ENCODE assay signal across 12 cellular contexts in the genomic region with DNA sequence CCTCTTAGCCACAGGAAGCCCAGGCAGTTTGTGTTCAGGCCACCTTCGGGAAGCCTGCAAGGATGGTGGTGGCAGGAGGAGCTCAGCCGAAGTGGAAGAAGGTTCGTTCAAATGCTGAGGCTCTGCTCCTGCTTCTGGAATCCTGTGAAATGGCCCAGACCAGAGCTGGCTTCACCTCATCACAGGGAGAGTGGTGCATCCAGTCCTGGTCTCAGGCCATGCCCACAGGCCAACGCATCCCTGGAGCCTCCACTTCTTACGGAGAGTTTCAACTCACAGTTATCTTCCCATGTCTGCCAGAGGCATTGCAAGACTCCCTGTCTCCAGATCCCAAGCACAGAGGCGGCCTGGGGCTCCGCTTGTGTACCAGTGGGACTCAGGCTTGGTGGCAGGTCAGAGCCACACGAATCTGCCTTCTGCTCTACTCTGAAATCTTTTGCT.
"Had no signal": no experiment of that assay in that cellular context is flagged by ENCODE, and none has a peak within 500 bp of the region (broad histone marks: within the 10 kb centered on the region; RNA-seq: fewer than 3 reads in every experiment).

No MANE protein-coding gene starts in this region.

- ATAC-seq: natural killer cell, psoas muscle had no signal

- H3K9me3 Mint-ChIP-seq: activated B cell treated with CpG ODN at 0.5 μM for 24 hours; activated CD4-positive, alpha-beta T cell treated with anti-CD3 and anti-CD28 coated beads, Interleukin-2, amount 10 ng/mL, durations not matched to agents 7 days and 5 days; natural killer cell had no signal

- H3K27ac ChIP-seq: cardiac muscle cell, psoas muscle, SJSA1, stomach had no signal

- H3K27ac Mint-ChIP-seq: activated B cell treated with CpG ODN at 0.5 μM for 24 hours, natural killer cell had no signal

- H3K27me3 Mint-ChIP-seq: activated B cell treated with CpG ODN at 0.5 μM for 24 hours; activated CD4-positive, alpha-beta T cell treated with anti-CD3 and anti-CD28 coated beads, Interleukin-2, amount 10 ng/mL, durations not matched to agents 7 days and 5 days had no signal

- DNase-seq: activated B cell treated with CpG ODN at 0.5 μM for 24 hours; activated CD4-positive, alpha-beta T cell treated with anti-CD3 and anti-CD28 coated beads, Interleukin-2, amount 10 ng/mL, durations not matched to agents 7 days and 5 days; cortex of kidney; effector CD8-positive, alpha-beta T cell; mammary epithelial cell; natural killer cell; stimulated activated CD4-positive, alpha-beta T cell treated with anti-CD3 and anti-CD28 coated beads, Interleukin-15, amount 100 ng/mL, for 24 hours; stimulated activated CD4-positive, alpha-beta T cell treated with anti-CD3 and anti-CD28 coated beads, Interleukin-4, amount 100 ng/mL, for 24 hours; stomach had no signal

- H3K9me3 ChIP-seq: psoas muscle, SJSA1, stomach had no signal

- H3K36me3 Mint-ChIP-seq: natural killer cell had no signal

- H3K27me3 ChIP-seq: cardiac muscle cell, SJSA1, stomach had no signal

- H3K4me1 ChIP-seq: psoas muscle, SJSA1 had no signal

- H3K4me3 ChIP-seq: cardiac muscle cell, psoas muscle, SJSA1, stomach had no signal

- H3K36me3 ChIP-seq: cardiac muscle cell, SJSA1 had no signal

- H3K4me3 Mint-ChIP-seq: activated B cell treated with CpG ODN at 0.5 μM for 24 hours; activated CD4-positive, alpha-beta T cell treated with anti-CD3 and anti-CD28 coated beads, Interleukin-2, amount 10 ng/mL, durations not matched to agents 7 days and 5 days; natural killer cell had no signal
